ENCODE assay signal across 13 cellular contexts in genomic region chr2:49255325-49256023, GRCh38.
DNase-seq lines count a peak whose midpoint lies in the region.
"Had no signal": no experiment of that assay in that cellular context is flagged by ENCODE, and none has a peak within 500 bp of the region (broad histone marks: within the 10 kb centered on the region; RNA-seq: fewer than 3 reads in every experiment).

No MANE protein-coding gene starts in this region.

- H3K4me1 ChIP-seq in CD4-positive, alpha-beta memory T cell (ENCODE audit: insufficient read depth, low read length), result no peaks in the 10 kb centered on the region
- H3K4me1 ChIP-seq: A549 had no signal

- H3K4me1 Mint-ChIP-seq in CD4-positive, alpha-beta memory T cell, result no peaks in the 10 kb centered on the region

- CTCF ChIA-PET in CD4-positive, alpha-beta memory T cell (lab: Charles Lee; ENCODE audit: partially characterized antibody), result no interaction called here

- no peaks in the 10 kb centered on the region for H3K27me3 ChIP-seq in CD4-positive, alpha-beta memory T cell (ENCODE audit: insufficient read depth, low read length)

- intact Hi-C loops in CD4-positive, alpha-beta memory T cell (cut with micrococcal nuclease), result no loop called here

- no peaks in the 10 kb centered on the region for H3K27me3 Mint-ChIP-seq in CD4-positive, alpha-beta memory T cell

- in situ Hi-C loops in KBM-7 (cut with MboI; ENCODE audit: low pct_unique_long_range_greater_than_20kb, low sequenced_read_pairs), result no loop called here

- H3K9me3 Mint-ChIP-seq in CD4-positive, alpha-beta memory T cell, result peaks cover 0 to 7% (median 0%) of the 10 kb centered on the region in 8 donors

- no peaks in the 10 kb centered on the region for H3K36me3 Mint-ChIP-seq in CD4-positive, alpha-beta memory T cell

- no peaks in the 10 kb centered on the region for H3K9me3 ChIP-seq in CD4-positive, alpha-beta memory T cell (ENCODE audit: control insufficient read depth in 1 of 2, low read length in 2 of 2)
- H3K9me3 ChIP-seq: A549 had no signal

- H3K4me3 Mint-ChIP-seq in CD4-positive, alpha-beta memory T cell, result no peak overlapping the region

- H3K27ac ChIP-seq in angular gyrus (ENCODE audit: low read depth, low read length), result peak overlapping the region; percentile 2
- no peak overlapping the region for H3K27ac ChIP-seq in CD4-positive, alpha-beta memory T cell (ENCODE audit: low read depth, low read length)
- H3K27ac ChIP-seq: A549, skin epidermis had no signal

- POLR2A ChIA-PET in CD4-positive, alpha-beta memory T cell (lab: Charles Lee; ENCODE audit: partially characterized antibody), result no interaction called here

- no peaks in the 10 kb centered on the region for H3K36me3 ChIP-seq in CD4-positive, alpha-beta memory T cell (ENCODE audit: insufficient read depth, low read length)

- no peak overlapping the region for H3K27ac Mint-ChIP-seq in CD4-positive, alpha-beta memory T cell

- DNase-seq in NCI-H524 (lab: John Stamatoyannopoulos, UW) (peak; percentile 57 to 61), NCI-H524 treated with DMSO at 0.1 percent for 48 hours (lab: John Stamatoyannopoulos, UW) (no peak), NCI-H2029 (lab: John Stamatoyannopoulos, UW) (peak; percentile 68), pulmonary artery endothelial cell (ENCODE audit: low read depth, low spot score) (peak; percentile 1), KBM-7 (no peak), H4 (ENCODE audit: low spot score) (no peak)
- no peak for DNase-seq in CD4-positive, alpha-beta memory T cell
- DNase-seq: activated T-cell treated with anti-CD3 and anti-CD28 coated beads, Interleukin-2, amount 50 U/mL, for 48 hours; central memory CD4-positive, alpha-beta T cell; mammary epithelial cell had no signal

- H3K4me3 ChIP-seq in CD4-positive, alpha-beta memory T cell (ENCODE audit: low read length in 2 of 2), result no peak overlapping the region
- H3K4me3 ChIP-seq: A549, skin epidermis had no signal

Comparison
In these comparisons a context has a peak if more than half of its experiments do, and no peak if none do; other contexts are left out.
1. DNase-seq: peak in NCI-H524 (2 of 2), NCI-H2029 (single experiment) and pulmonary artery endothelial cell (single experiment); none in NCI-H524 treated with DMSO at 0.1 percent for 48 hours (single experiment), KBM-7 (single experiment), H4 (single experiment) and CD4-positive, alpha-beta memory T cell (0 of 5).